Comparison of ENCODE assay signal across 10 cellular contexts in genomic region chr11:102139081-102139498, GRCh38. TPM values are rescaled to one million over a fixed set of nuclear protein-coding genes. Genes with fewer than 3 reads are reported as not detected.
DNase-seq lines count a peak whose midpoint lies in the region; TF ChIP-seq lines count a peak whose summit lies in the region.
"Had no signal": no experiment of that assay in that cellular context is flagged by ENCODE, and none has a peak within 500 bp of the region (broad histone marks: within the 10 kb centered on the region; RNA-seq: fewer than 3 reads in every experiment).

No MANE protein-coding gene starts in this region.

- peaks cover 20% of the 10 kb centered on the region for H3K36me3 Mint-ChIP-seq in mesothelial cell of epicardium
- no peaks in the 10 kb centered on the region for H3K36me3 Mint-ChIP-seq in glutamatergic neuron (ENCODE audit: unreplicated experiment)

- peak; percentile 76 for DNase-seq in AG08395 (ENCODE audit: low spot score)
- peak; percentile 85 for DNase-seq in RPMI7951 (ENCODE audit: low read depth)
- DNase-seq in fibroblast of lung (ENCODE audit: low read depth in 2 of 2) = peak; percentile 95
- no peak for DNase-seq in mesothelial cell of epicardium (ENCODE audit: low spot score in 2 of 2, unreplicated experiment in 2 of 2)
- DNase-seq in KG1 (lab: John Stamatoyannopoulos, UW) = no peak
- DNase-seq in NCI-H2196 (lab: John Stamatoyannopoulos, UW; ENCODE audit: unreplicated experiment) = no peak
- no peak for DNase-seq in activated CD4-positive, alpha-beta T cell treated with anti-CD3 and anti-CD28 coated beads for 48 hours
- no peak for DNase-seq in glutamatergic neuron
- DNase-seq: activated T-cell treated with anti-CD3 and anti-CD28 coated beads, Interleukin-2, amount 50 U/mL, for 48 hours had no signal

- no peaks in the 10 kb centered on the region for H3K36me3 ChIP-seq in fibroblast of lung (ENCODE audit: control insufficient read depth, insufficient read depth, low read length)

- no peaks in the 10 kb centered on the region for H4K20me1 ChIP-seq in fibroblast of lung (ENCODE audit: control insufficient read depth, extremely low read depth, insufficient read depth, low read length)

- no peak overlapping the region for H3K9ac ChIP-seq in fibroblast of lung (ENCODE audit: insufficient read depth, low read length)

- peaks cover 15% of the 10 kb centered on the region for H3K4me1 ChIP-seq in fibroblast of lung (ENCODE audit: control insufficient read depth, extremely low read depth, insufficient read depth, low read length)

- H2AFZ ChIP-seq in fibroblast of lung (ENCODE audit: low read length) = no peak overlapping the region

- H3K4me1 Mint-ChIP-seq in mesothelial cell of epicardium (peaks cover 35% of the 10 kb centered on the region), glutamatergic neuron (ENCODE audit: low read depth, unreplicated experiment) (no peaks in the 10 kb centered on the region)

- H3K27ac Mint-ChIP-seq in mesothelial cell of epicardium = peak overlapping the region; percentile 82
- H3K27ac Mint-ChIP-seq in glutamatergic neuron (ENCODE audit: unreplicated experiment) = no peak overlapping the region

- peak overlapping the region; percentile 61 for H3K4me2 ChIP-seq in fibroblast of lung (ENCODE audit: extremely low read depth, insufficient read depth, low read length)

- peaks cover 89% of the 10 kb centered on the region for H3K79me2 ChIP-seq in fibroblast of lung (ENCODE audit: control insufficient read depth, insufficient read depth, low read length)

- no peaks in the 10 kb centered on the region for H3K27me3 ChIP-seq in fibroblast of lung (ENCODE audit: control insufficient read depth, insufficient read depth, low read length)

- no peaks in the 10 kb centered on the region for H3K27me3 Mint-ChIP-seq in mesothelial cell of epicardium (ENCODE audit: low read depth)
- no peaks in the 10 kb centered on the region for H3K27me3 Mint-ChIP-seq in glutamatergic neuron (ENCODE audit: unreplicated experiment)

- no peak for TF ChIP-seq CTCF in fibroblast of lung (conservative IDR thresholded peaks at IDR 0.05 in 1 of 2, IDR thresholded peaks at IDR 0.05 in 1 of 2; ENCODE audit: low read depth in 1 of 2, low read length in 2 of 2)
- TF ChIP-seq CTCF in mesothelial cell of epicardium (IDR thresholded peaks at IDR 0.05; ENCODE audit: unreplicated experiment) = no peak
- no peak for TF ChIP-seq CTCF in glutamatergic neuron (IDR thresholded peaks at IDR 0.05; ENCODE audit: partially characterized antibody, unreplicated experiment)

- no peak overlapping the region for H3K4me3 Mint-ChIP-seq in mesothelial cell of epicardium
- H3K4me3 Mint-ChIP-seq in glutamatergic neuron (ENCODE audit: unreplicated experiment) = no peak overlapping the region

- H3K27ac ChIP-seq in fibroblast of lung (ENCODE audit: insufficient read depth, low read length) = peak overlapping the region; percentile 84
- H3K27ac ChIP-seq: C4-2B had no signal

- peak overlapping the region in 3 of 4 experiments; percentile 10 to 18 (median 17) for H3K4me3 ChIP-seq in fibroblast of lung (replicated peaks in 1 of 4; ENCODE audit: control extremely low read depth in 1 of 4, insufficient read depth in 1 of 4, low read depth in 3 of 4, low read length in 4 of 4)

- no peaks in the 10 kb centered on the region for H3K9me3 ChIP-seq in fibroblast of lung (ENCODE audit: control insufficient read depth, insufficient read depth, low read depth, low read length)

- H3K9me3 Mint-ChIP-seq in mesothelial cell of epicardium (peaks cover 4% of the 10 kb centered on the region), glutamatergic neuron (ENCODE audit: unreplicated experiment) (no peaks in the 10 kb centered on the region)

RNA-seq across cellular contexts. Expression of gene YAP1, which starts 28.8 kb away (rescaled TPM):
- 55.1 and 72.7 TPM in 2 replicates for total RNA-seq in RPMI7951 (2014; rRNA removed; shearing (Covaris generic))
- total RNA-seq in fibroblast of lung (157 and 169 TPM in 2 replicates), mesothelial cell of epicardium (186 to 194 TPM (median 193 TPM) in 3 replicates), glutamatergic neuron (ENCODE audit: unreplicated experiment) (1.3 TPM)
- 108 and 116 TPM in 2 replicates for polyA plus RNA-seq in fibroblast of lung
- 95.3 and 109 TPM in 2 replicates for polyA plus RNA-seq in fibroblast of lung (2012)
- polyA minus RNA-seq in fibroblast of lung (ENCODE audit: low replicate concordance) = 285 and 311 TPM in 2 replicates

Comparison
In these comparisons a context has a peak if more than half of its experiments do, and no peak if none do; other contexts are left out.
1. DNase-seq: peak in AG08395 (single experiment), RPMI7951 (single experiment) and fibroblast of lung (2 of 2); none in mesothelial cell of epicardium (0 of 2), KG1 (single experiment), NCI-H2196 (single experiment), activated CD4-positive, alpha-beta T cell treated with anti-CD3 and anti-CD28 coated beads for 48 hours (single experiment) and glutamatergic neuron (single experiment).
2. RNA of gene YAP1, which starts 28.8 kb away (total RNA-seq): 186 to 194 TPM in mesothelial cell of epicardium, 157 to 169 TPM in fibroblast of lung and 55.1 to 72.7 TPM in RPMI7951; 1.3 TPM in glutamatergic neuron (single experiment); every median in the first group is over 10 times any median in the second.